1 cellular context compared by ENCODE assay signal in the genomic region with DNA sequence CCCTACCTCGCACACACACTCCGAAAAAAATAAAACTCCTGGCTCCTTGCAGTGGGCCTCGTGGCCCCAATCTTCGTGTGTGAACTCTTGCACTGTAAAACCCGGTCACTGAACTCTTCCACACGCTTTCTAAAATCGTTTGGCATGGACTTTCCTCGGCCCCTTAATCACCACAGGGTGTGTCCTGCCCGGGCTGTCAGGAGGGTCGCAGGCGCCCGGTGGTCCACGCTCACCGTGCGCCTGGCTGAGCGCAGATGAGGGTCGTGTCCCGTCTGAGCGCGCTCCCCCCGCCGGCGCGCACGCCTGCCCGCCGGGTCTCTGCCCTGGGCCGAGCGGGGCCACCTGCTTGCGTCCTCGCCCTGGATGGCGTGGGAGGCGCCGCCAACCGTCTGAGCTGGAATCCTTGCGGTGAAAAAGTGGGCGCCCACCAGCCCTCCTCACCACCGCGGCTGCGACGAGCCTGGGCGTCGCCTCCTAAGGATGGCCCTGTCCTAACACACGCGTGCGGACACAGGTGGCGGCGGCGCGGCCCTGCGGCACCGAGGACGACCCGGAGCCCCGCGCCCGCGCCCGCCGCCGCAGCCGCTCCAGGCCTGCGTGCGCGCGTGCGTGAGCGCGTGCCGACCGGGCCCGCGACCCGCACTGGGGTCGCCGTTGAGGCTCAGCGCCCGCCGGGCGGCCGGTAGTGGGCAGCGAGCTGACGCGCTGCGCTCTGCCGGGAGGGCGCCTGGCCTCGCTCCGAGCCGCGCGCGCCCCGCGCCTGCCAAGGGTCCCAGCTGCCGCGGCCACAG.
TF ChIP-seq lines count a peak whose summit lies in the region.

No MANE protein-coding gene starts in this region.

TF ChIP-seq in GM23338, 12 proteins besides CTCF, POLR2A, EP300 and RAD21 (continued from another document):
- TF ChIP-seq, protein P1, sequence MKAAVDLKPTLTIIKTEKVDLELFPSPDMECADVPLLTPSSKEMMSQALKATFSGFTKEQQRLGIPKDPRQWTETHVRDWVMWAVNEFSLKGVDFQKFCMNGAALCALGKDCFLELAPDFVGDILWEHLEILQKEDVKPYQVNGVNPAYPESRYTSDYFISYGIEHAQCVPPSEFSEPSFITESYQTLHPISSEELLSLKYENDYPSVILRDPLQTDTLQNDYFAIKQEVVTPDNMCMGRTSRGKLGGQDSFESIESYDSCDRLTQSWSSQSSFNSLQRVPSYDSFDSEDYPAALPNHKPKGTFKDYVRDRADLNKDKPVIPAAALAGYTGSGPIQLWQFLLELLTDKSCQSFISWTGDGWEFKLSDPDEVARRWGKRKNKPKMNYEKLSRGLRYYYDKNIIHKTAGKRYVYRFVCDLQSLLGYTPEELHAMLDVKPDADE (IDR thresholded peaks at IDR 0.05), result no peak
- TF ChIP-seq STAT1 (IDR thresholded peaks at IDR 0.05; ENCODE audit: unreplicated experiment), result no peak
- TF ChIP-seq, protein P2, sequence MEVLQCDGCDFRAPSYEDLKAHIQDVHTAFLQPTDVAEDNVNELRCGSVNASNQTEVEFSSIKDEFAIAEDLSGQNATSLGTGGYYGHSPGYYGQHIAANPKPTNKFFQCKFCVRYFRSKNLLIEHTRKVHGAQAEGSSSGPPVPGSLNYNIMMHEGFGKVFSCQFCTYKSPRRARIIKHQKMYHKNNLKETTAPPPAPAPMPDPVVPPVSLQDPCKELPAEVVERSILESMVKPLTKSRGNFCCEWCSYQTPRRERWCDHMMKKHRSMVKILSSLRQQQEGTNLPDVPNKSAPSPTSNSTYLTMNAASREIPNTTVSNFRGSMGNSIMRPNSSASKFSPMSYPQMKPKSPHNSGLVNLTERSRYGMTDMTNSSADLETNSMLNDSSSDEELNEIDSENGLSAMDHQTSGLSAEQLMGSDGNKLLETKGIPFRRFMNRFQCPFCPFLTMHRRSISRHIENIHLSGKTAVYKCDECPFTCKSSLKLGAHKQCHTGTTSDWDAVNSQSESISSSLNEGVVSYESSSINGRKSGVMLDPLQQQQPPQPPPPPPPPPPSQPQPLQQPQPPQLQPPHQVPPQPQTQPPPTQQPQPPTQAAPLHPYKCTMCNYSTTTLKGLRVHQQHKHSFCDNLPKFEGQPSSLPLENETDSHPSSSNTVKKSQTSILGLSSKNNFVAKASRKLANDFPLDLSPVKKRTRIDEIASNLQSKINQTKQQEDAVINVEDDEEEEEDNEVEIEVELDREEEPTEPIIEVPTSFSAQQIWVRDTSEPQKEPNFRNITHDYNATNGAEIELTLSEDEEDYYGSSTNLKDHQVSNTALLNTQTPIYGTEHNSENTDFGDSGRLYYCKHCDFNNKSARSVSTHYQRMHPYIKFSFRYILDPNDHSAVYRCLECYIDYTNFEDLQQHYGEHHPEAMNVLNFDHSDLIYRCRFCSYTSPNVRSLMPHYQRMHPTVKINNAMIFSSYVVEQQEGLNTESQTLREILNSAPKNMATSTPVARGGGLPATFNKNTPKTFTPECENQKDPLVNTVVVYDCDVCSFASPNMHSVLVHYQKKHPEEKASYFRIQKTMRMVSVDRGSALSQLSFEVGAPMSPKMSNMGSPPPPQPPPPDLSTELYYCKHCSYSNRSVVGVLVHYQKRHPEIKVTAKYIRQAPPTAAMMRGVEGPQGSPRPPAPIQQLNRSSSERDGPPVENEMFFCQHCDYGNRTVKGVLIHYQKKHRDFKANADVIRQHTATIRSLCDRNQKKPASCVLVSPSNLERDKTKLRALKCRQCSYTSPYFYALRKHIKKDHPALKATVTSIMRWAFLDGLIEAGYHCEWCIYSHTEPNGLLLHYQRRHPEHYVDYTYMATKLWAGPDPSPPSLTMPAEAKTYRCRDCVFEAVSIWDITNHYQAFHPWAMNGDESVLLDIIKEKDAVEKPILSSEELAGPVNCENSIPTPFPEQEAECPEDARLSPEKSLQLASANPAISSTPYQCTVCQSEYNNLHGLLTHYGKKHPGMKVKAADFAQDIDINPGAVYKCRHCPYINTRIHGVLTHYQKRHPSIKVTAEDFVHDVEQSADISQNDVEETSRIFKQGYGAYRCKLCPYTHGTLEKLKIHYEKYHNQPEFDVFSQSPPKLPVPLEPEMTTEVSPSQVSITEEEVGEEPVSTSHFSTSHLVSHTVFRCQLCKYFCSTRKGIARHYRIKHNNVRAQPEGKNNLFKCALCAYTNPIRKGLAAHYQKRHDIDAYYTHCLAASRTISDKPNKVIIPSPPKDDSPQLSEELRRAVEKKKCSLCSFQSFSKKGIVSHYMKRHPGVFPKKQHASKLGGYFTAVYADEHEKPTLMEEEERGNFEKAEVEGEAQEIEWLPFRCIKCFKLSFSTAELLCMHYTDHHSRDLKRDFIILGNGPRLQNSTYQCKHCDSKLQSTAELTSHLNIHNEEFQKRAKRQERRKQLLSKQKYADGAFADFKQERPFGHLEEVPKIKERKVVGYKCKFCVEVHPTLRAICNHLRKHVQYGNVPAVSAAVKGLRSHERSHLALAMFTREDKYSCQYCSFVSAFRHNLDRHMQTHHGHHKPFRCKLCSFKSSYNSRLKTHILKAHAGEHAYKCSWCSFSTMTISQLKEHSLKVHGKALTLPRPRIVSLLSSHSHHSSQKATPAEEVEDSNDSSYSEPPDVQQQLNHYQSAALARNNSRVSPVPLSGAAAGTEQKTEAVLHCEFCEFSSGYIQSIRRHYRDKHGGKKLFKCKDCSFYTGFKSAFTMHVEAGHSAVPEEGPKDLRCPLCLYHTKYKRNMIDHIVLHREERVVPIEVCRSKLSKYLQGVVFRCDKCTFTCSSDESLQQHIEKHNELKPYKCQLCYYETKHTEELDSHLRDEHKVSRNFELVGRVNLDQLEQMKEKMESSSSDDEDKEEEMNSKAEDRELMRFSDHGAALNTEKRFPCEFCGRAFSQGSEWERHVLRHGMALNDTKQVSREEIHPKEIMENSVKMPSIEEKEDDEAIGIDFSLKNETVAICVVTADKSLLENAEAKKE (CRISPR knock-in tag; IDR thresholded peaks at IDR 0.05), result no peak
